Comparison of ENCODE assay signal across 12 cellular contexts in genomic region chr18:37298816-37299215, GRCh38.
DNase-seq lines count a peak whose midpoint lies in the region; ATAC-seq, FAIRE-seq and TF ChIP-seq lines count a peak whose summit lies in the region.
"Had no signal": no experiment of that assay in that cellular context is flagged by ENCODE, and none has a peak within 500 bp of the region (broad histone marks: within the 10 kb centered on the region; RNA-seq: fewer than 3 reads in every experiment).

No MANE protein-coding gene starts in this region.

- BruUV-seq in K562 (replicated peaks; lab: Mats Ljungman, UMichigan), result no TSS peak

- TF ChIP-seq RAD21 in A549 (conservative IDR thresholded peaks at IDR 0.05 in 1 of 2, IDR thresholded peaks at IDR 0.05 in 1 of 2), result no peak
- no peak for TF ChIP-seq RAD21 in K562 (CRISPR knock-in tag; conservative IDR thresholded peaks at IDR 0.05 in 1 of 2, IDR thresholded peaks at IDR 0.05 in 1 of 2)
- no peak for TF ChIP-seq RAD21 in neural cell (conservative IDR thresholded peaks at IDR 0.05)

- no peaks in the 10 kb centered on the region for H3K36me3 ChIP-seq in K562 (ENCODE audit: control insufficient read depth, insufficient read depth, low read length)
- no peaks in the 10 kb centered on the region for H3K36me3 ChIP-seq in neural cell (ENCODE audit: insufficient read depth, low read length)
- H3K36me3 ChIP-seq in Karpas-422 (ENCODE audit: insufficient read depth, low read length), result no peaks in the 10 kb centered on the region
- H3K36me3 ChIP-seq in WERI-Rb-1, result no peaks in the 10 kb centered on the region
- H3K36me3 ChIP-seq: heart left ventricle had no signal

- FAIRE-seq in A549 (lab: Jason Lieb, UNC) (no peak), K562 (lab: Jason Lieb, UNC) (no peak)

- WGBS in A549 (ENCODE audit: missing lambda C conversion rate), result 81% methylated on average over 6 of the region's 6 CpGs
- WGBS in K562 (ENCODE audit: insufficient coverage, low coverage, missing lambda C conversion rate), result 31% methylated on average over 6 of the region's 6 CpGs

- H3K9ac ChIP-seq in K562 (ENCODE audit: insufficient read depth in 1 of 2, low read depth in 2 of 2, low read length in 2 of 2) (no peak overlapping the region), neural cell (ENCODE audit: low read length) (no peak overlapping the region), Karpas-422 (ENCODE audit: low read length) (no peak overlapping the region)

- 0 out of 2 replicates have a peak, but pooled peaks cover 6% of the 10 kb centered on the region for H4K20me1 ChIP-seq in K562 (replicated peaks; ENCODE audit: control insufficient read depth, insufficient read depth, low read length)
- H4K20me1 ChIP-seq in neural cell (ENCODE audit: insufficient read depth), result no peaks in the 10 kb centered on the region
- no peaks in the 10 kb centered on the region for H4K20me1 ChIP-seq in Karpas-422 (ENCODE audit: insufficient read depth, low read depth, low read length)

- in situ Hi-C loops in G401 (cut with HindIII; ENCODE audit: low sequenced_read_pairs) (no loop called here), K562 (cut with MboI) (no loop called here)

- POLR2A ChIA-PET in A549 (lab: Yijun Ruan, JAX) (no interaction called here), K562 (lab: Yijun Ruan, JAX) (no interaction called here)

- TF ChIP-seq POLR2A in A549 (IDR thresholded peaks at IDR 0.05; ENCODE audit: low read length) (no peak), K562 (conservative IDR thresholded peaks at IDR 0.05) (no peak)

- H3K27me3 ChIP-seq in K562 (ENCODE audit: control insufficient read depth in 2 of 2, insufficient read depth in 2 of 2, low read length in 2 of 2) (no peaks in the 10 kb centered on the region; a peak in 1 of 5 replicates), neural cell (ENCODE audit: insufficient read depth, low read depth, low read length) (no peaks in the 10 kb centered on the region), Karpas-422 (ENCODE audit: low read length) (no peaks in the 10 kb centered on the region), WERI-Rb-1 (ENCODE audit: insufficient read depth, low read depth, severe bottlenecking) (no peaks in the 10 kb centered on the region)
- H3K27me3 ChIP-seq: heart left ventricle had no signal

- no peak overlapping the region for H3K4me3 ChIP-seq in A549
- H3K4me3 ChIP-seq in K562, result no peak overlapping the region
- H3K4me3 ChIP-seq in neural cell (ENCODE audit: low read length), result no peak overlapping the region
- no peak overlapping the region for H3K4me3 ChIP-seq in Karpas-422 (ENCODE audit: low read length)
- no peak overlapping the region for H3K4me3 ChIP-seq in WERI-Rb-1 (ENCODE audit: low read depth, low read length)
- H3K4me3 ChIP-seq: heart left ventricle had no signal

- no peak for TF ChIP-seq CTCF in A549 (IDR thresholded peaks at IDR 0.05)
- TF ChIP-seq CTCF in K562 (IDR thresholded peaks at IDR 0.05 in 2 of 3, conservative IDR thresholded peaks at IDR 0.05 in 1 of 3; ENCODE audit: insufficient read depth in 2 of 3, low read depth in 1 of 3, low read length in 3 of 3), result no peak
- TF ChIP-seq CTCF in neural cell (IDR thresholded peaks at IDR 0.05; ENCODE audit: poor library complexity, severe bottlenecking), result no peak
- no peak for TF ChIP-seq CTCF in WERI-Rb-1 (IDR thresholded peaks at IDR 0.05; ENCODE audit: low read depth, low read length)

- intact Hi-C loops in K562 (cut with micrococcal nuclease), result loop anchor here (10.0 kb wide), 1 partner anchor 354 kb away; no protein-coding TSS in a partner anchor

- H3K27ac ChIP-seq in A549 (peak overlapping the region; percentile 69 to 90; a peak in 5 of 6 replicates), K562 (ENCODE audit: extremely low read depth, low read depth, low read length) (no peak overlapping the region), neural cell (ENCODE audit: low read length) (peak overlapping the region; percentile 20), Karpas-422 (ENCODE audit: low read length) (no peak overlapping the region), WERI-Rb-1 (no peak overlapping the region)
- H3K27ac ChIP-seq: heart left ventricle, HL-60 had no signal

- peak overlapping the region; percentile 11; the same call in 1 of the 2 replicates for H2AFZ ChIP-seq in K562 (ENCODE audit: low read depth, low read length)
- no peak overlapping the region for H2AFZ ChIP-seq in neural cell (ENCODE audit: low read depth, low read length)
- H2AFZ ChIP-seq in Karpas-422 (ENCODE audit: low read length), result no peak overlapping the region

- no peak for DNase-seq in A549 (ENCODE audit: low read depth in 1 of 2, low spot score in 1 of 2)
- DNase-seq in G401 (ENCODE audit: low spot score), result peak; percentile 48
- no peak for DNase-seq in K562 (ENCODE audit: extremely low read depth in 1 of 4, low spot score in 3 of 4)
- no peak for DNase-seq in Karpas-422
- no peak for DNase-seq in NCI-H510A treated with DMSO at 0.1 percent for 48 hours (lab: John Stamatoyannopoulos, UW)
- DNase-seq in kidney glomerular epithelial cell (lab: John Stamatoyannopoulos, UW), result no peak
- DNase-seq in WERI-Rb-1, result no peak

- H3K79me2 ChIP-seq in K562 (ENCODE audit: control insufficient read depth, insufficient read depth, low read length) (no peaks in the 10 kb centered on the region), neural cell (replicated peaks; ENCODE audit: insufficient read depth, low read length) (no peaks in the 10 kb centered on the region), Karpas-422 (ENCODE audit: low read length) (no peaks in the 10 kb centered on the region)

- H3K4me2 ChIP-seq in A549 (peak overlapping the region; percentile 77), K562 (ENCODE audit: insufficient read depth, low read length) (no peak overlapping the region), neural cell (ENCODE audit: low read length) (no peak overlapping the region), Karpas-422 (ENCODE audit: low read depth, low read length, poor library complexity, severe bottlenecking) (no peak overlapping the region)

- peaks cover 3% of the 10 kb centered on the region for H3K9me1 ChIP-seq in K562 (ENCODE audit: control insufficient read depth, insufficient read depth, low read length)

- TF ChIP-seq EP300 in A549 (IDR thresholded peaks at IDR 0.05) (no peak), K562 (IDR thresholded peaks at IDR 0.05; ENCODE audit: low read length) (no peak), neural cell (conservative IDR thresholded peaks at IDR 0.05; ENCODE audit: poor library complexity, severe bottlenecking) (no peak)

- H3K9me3 ChIP-seq in A549 (no peaks in the 10 kb centered on the region), K562 (replicated peaks; ENCODE audit: control insufficient read depth, insufficient read depth, low read depth, low read length) (no peaks in the 10 kb centered on the region), neural cell (ENCODE audit: low read length) (no peaks in the 10 kb centered on the region), Karpas-422 (ENCODE audit: low read length) (no peaks in the 10 kb centered on the region), WERI-Rb-1 (ENCODE audit: severe bottlenecking) (no peaks in the 10 kb centered on the region)
- H3K9me3 ChIP-seq: Caco-2, heart left ventricle had no signal

- CTCF ChIA-PET in A549 (lab: Yijun Ruan, JAX) (interaction anchor here (0.7 to 0.9 kb wide), 3 partner anchors 16 to 26 kb away, joined by 3 to 4 read pairs (median 3); no protein-coding TSS in a partner anchor), K562 (lab: Yijun Ruan, JAX; ENCODE audit: low intra/inter-chr PET ratio) (no interaction called here)

- no peaks in the 10 kb centered on the region for H3F3A ChIP-seq in neural cell (ENCODE audit: insufficient read depth, low read length, poor library complexity, severe bottlenecking)

- H3K9me2 ChIP-seq in neural cell (ENCODE audit: insufficient read depth, low read length) (no peaks in the 10 kb centered on the region), Karpas-422 (replicated peaks; ENCODE audit: insufficient read depth, low read length) (no peaks in the 10 kb centered on the region)

- H3K4me1 ChIP-seq in A549, result peaks cover 17% of the 10 kb centered on the region
- H3K4me1 ChIP-seq in K562 (replicated peaks in 1 of 2; ENCODE audit: control insufficient read depth in 2 of 2, insufficient read depth in 2 of 2, low read length in 2 of 2), result peaks cover 16 to 19% of the 10 kb centered on the region in 2 experiments
- no peaks in the 10 kb centered on the region for H3K4me1 ChIP-seq in Karpas-422 (ENCODE audit: low read length)
- H3K4me1 ChIP-seq: Caco-2 had no signal

- ATAC-seq in A549, result peak in 1 of 2 experiments; percentile 11; a peak in 2 of 6 replicates
- no peak for ATAC-seq in K562
- ATAC-seq: natural killer cell treated with Interleukin-12 subunit alpha and Interleukin-12 subunit beta and Interleukin-15 and Interleukin-18, amount 100 ng/mL, for 72 hours had no signal

TF ChIP-seq in A549, 52 proteins besides CTCF, POLR2A, EP300 and RAD21 (continues in another document):
- TF ChIP-seq NR3C1 (IDR thresholded peaks at IDR 0.05), result no peak
- TF ChIP-seq CBX2 (IDR thresholded peaks at IDR 0.05; ENCODE audit: borderline replicate concordance, low read depth), result no peak
- TF ChIP-seq TP53 (CRISPR knock-in tag; IDR thresholded peaks at IDR 0.05), result no peak
- no peak for TF ChIP-seq HOXB13 (CRISPR knock-in tag; IDR thresholded peaks at IDR 0.05; ENCODE audit: low read depth)
- TF ChIP-seq, protein P1, sequence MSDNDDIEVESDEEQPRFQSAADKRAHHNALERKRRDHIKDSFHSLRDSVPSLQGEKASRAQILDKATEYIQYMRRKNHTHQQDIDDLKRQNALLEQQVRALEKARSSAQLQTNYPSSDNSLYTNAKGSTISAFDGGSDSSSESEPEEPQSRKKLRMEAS (IDR thresholded peaks at IDR 0.05), result no peak

TF ChIP-seq in K562, 482 proteins besides CTCF, POLR2A, EP300 and RAD21 (continues in another document):
- no peak for TF ChIP-seq PML (IDR thresholded peaks at IDR 0.05; ENCODE audit: low read length)
- TF ChIP-seq POLR2H (tag; IDR thresholded peaks at IDR 0.05; ENCODE audit: low read depth), result no peak
- TF ChIP-seq RCOR1 (IDR thresholded peaks at IDR 0.05; ENCODE audit: borderline replicate concordance in 1 of 2, low read depth in 2 of 2, low read length in 2 of 2), result no peak
- no peak for TF ChIP-seq GABPA (tag; conservative IDR thresholded peaks at IDR 0.05; ENCODE audit: low read depth)

TF ChIP-seq in neural cell, 6 proteins besides CTCF, POLR2A, EP300 and RAD21 (continues in another document):
- TF ChIP-seq SMC3 (conservative IDR thresholded peaks at IDR 0.05; ENCODE audit: poor library complexity) (no peak), POLR2AphosphoS5 (IDR thresholded peaks at IDR 0.05) (no peak), TAF1 (IDR thresholded peaks at IDR 0.05; ENCODE audit: low read depth) (no peak)

Comparison
In these comparisons a context has a peak if more than half of its experiments do, and no peak if none do; other contexts are left out.
1. H3K27ac ChIP-seq: peak in A549 (2 of 2) and neural cell (single experiment); none in K562 (single experiment), Karpas-422 (single experiment) and WERI-Rb-1 (single experiment).